Comparison of ENCODE assay signal across 3 cellular contexts in the genomic region with DNA sequence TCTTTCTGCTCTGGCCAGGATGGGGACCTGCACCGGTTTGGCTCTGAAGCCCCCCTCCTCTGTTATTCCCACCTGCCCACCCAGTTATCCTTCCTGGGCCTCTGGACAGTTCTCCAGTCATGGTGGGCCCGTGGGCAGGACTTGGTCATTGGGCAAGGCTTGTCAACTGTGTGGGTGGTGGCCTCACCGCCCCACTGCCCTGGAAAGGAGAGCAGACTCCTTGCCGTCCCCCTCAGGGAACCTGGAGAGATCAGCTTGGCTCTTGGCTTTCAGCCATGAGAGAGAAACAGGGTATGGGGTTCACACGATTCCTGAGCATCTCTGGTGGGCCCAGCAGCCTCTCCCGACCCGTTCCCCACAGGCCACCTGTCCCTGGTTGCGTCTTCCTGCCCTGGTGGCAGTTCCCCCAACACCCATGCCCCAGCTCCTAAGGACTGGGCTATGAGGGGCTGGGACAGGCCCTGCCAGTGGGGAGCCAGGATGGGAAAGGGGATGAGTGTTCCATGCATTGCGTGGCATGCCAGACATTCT.
TF ChIP-seq lines count a peak whose summit lies in the region.

No MANE protein-coding gene starts in this region.

TF ChIP-seq in SK-N-SH, 30 proteins besides CTCF, POLR2A, EP300 and RAD21:
- TF ChIP-seq SIN3A (IDR thresholded peaks at IDR 0.05; ENCODE audit: borderline replicate concordance, low read depth, low read length) (no peak), ZBTB33 (IDR thresholded peaks at IDR 0.05; ENCODE audit: borderline replicate concordance, low read depth) (no peak), ELF1 (IDR thresholded peaks at IDR 0.05) (no peak), MXI1 (IDR thresholded peaks at IDR 0.05; ENCODE audit: low read depth, low read length) (no peak), GATA2 (CRISPR knock-in tag; IDR thresholded peaks at IDR 0.05) (no peak), SMC3 (IDR thresholded peaks at IDR 0.05; ENCODE audit: low read depth, low read length) (no peak), IRF3 (IDR thresholded peaks at IDR 0.05; ENCODE audit: low read depth, low read length) (no peak), MEF2A (IDR thresholded peaks at IDR 0.05; ENCODE audit: borderline replicate concordance, low read depth) (no peak)

TF ChIP-seq in SK-N-SH treated with all-trans-retinoic acid at 6 μM for 48 hours, 23 proteins besides CTCF, POLR2A, EP300 and RAD21 (continues in another document):
- TF ChIP-seq ZNF8 (CRISPR knock-in tag; IDR thresholded peaks at IDR 0.05) (no peak), CREB5 (CRISPR knock-in tag; IDR thresholded peaks at IDR 0.05; ENCODE audit: low read depth) (no peak), SNAI2 (CRISPR knock-in tag; IDR thresholded peaks at IDR 0.05) (no peak), GLIS3 (CRISPR knock-in tag; IDR thresholded peaks at IDR 0.05) (no peak), ZNF565 (CRISPR knock-in tag; conservative IDR thresholded peaks at IDR 0.05; ENCODE audit: low read depth) (no peak), ISL1 (CRISPR knock-in tag; IDR thresholded peaks at IDR 0.05) (no peak), ESRRG (CRISPR knock-in tag; IDR thresholded peaks at IDR 0.05) (no peak), BACH2 (CRISPR knock-in tag; IDR thresholded peaks at IDR 0.05; ENCODE audit: borderline replicate concordance) (no peak), OSR1 (CRISPR knock-in tag; IDR thresholded peaks at IDR 0.05) (no peak), TOX (CRISPR knock-in tag; IDR thresholded peaks at IDR 0.05; ENCODE audit: borderline replicate concordance) (no peak), ZNF70 (CRISPR knock-in tag; IDR thresholded peaks at IDR 0.05) (no peak), CSDC2 (CRISPR knock-in tag; IDR thresholded peaks at IDR 0.05) (no peak)
- TF ChIP-seq, protein P1, sequence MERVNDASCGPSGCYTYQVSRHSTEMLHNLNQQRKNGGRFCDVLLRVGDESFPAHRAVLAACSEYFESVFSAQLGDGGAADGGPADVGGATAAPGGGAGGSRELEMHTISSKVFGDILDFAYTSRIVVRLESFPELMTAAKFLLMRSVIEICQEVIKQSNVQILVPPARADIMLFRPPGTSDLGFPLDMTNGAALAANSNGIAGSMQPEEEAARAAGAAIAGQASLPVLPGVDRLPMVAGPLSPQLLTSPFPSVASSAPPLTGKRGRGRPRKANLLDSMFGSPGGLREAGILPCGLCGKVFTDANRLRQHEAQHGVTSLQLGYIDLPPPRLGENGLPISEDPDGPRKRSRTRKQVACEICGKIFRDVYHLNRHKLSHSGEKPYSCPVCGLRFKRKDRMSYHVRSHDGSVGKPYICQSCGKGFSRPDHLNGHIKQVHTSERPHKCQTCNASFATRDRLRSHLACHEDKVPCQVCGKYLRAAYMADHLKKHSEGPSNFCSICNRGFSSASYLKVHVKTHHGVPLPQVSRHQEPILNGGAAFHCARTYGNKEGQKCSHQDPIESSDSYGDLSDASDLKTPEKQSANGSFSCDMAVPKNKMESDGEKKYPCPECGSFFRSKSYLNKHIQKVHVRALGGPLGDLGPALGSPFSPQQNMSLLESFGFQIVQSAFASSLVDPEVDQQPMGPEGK (CRISPR knock-in tag; IDR thresholded peaks at IDR 0.05; ENCODE audit: borderline replicate concordance): no peak
- TF ChIP-seq, protein P2, sequence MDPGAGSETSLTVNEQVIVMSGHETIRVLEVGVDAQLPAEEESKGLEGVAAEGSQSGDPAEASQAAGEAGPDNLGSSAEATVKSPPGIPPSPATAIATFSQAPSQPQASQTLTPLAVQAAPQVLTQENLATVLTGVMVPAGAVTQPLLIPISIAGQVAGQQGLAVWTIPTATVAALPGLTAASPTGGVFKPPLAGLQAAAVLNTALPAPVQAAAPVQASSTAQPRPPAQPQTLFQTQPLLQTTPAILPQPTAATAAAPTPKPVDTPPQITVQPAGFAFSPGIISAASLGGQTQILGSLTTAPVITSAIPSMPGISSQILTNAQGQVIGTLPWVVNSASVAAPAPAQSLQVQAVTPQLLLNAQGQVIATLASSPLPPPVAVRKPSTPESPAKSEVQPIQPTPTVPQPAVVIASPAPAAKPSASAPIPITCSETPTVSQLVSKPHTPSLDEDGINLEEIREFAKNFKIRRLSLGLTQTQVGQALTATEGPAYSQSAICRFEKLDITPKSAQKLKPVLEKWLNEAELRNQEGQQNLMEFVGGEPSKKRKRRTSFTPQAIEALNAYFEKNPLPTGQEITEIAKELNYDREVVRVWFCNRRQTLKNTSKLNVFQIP (CRISPR knock-in tag; IDR thresholded peaks at IDR 0.05; ENCODE audit: borderline replicate concordance, low read depth): no peak
- TF ChIP-seq, protein P3, sequence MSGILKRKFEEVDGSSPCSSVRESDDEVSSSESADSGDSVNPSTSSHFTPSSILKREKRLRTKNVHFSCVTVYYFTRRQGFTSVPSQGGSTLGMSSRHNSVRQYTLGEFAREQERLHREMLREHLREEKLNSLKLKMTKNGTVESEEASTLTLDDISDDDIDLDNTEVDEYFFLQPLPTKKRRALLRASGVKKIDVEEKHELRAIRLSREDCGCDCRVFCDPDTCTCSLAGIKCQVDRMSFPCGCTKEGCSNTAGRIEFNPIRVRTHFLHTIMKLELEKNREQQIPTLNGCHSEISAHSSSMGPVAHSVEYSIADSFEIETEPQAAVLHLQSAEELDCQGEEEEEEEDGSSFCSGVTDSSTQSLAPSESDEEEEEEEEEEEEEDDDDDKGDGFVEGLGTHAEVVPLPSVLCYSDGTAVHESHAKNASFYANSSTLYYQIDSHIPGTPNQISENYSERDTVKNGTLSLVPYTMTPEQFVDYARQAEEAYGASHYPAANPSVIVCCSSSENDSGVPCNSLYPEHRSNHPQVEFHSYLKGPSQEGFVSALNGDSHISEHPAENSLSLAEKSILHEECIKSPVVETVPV (CRISPR knock-in tag; IDR thresholded peaks at IDR 0.05): no peak

TF ChIP-seq in IMR-90, 13 proteins besides CTCF, POLR2A, EP300 and RAD21:
- no peak for TF ChIP-seq CHD1 (IDR thresholded peaks at IDR 0.05; ENCODE audit: low read depth, low read length)
- TF ChIP-seq MAZ (IDR thresholded peaks at IDR 0.05; ENCODE audit: borderline replicate concordance, low read depth, low read length): no peak
- TF ChIP-seq SMC3 (IDR thresholded peaks at IDR 0.05; ENCODE audit: low read depth, low read length): no peak
- no peak for TF ChIP-seq BHLHE40 (IDR thresholded peaks at IDR 0.05; ENCODE audit: low read depth, low read length)
- TF ChIP-seq ELK1 (IDR thresholded peaks at IDR 0.05; ENCODE audit: borderline replicate concordance, low read depth, low read length): no peak
- no peak for TF ChIP-seq MAFK (IDR thresholded peaks at IDR 0.05; ENCODE audit: low read depth, low read length)
- TF ChIP-seq RFX5 (IDR thresholded peaks at IDR 0.05; ENCODE audit: low read depth, low read length): no peak
- TF ChIP-seq CEBPB (IDR thresholded peaks at IDR 0.05; ENCODE audit: low read depth, low read length): no peak
- TF ChIP-seq NFE2L2 (IDR thresholded peaks at IDR 0.05; ENCODE audit: low read depth, low read length): no peak
- no peak for TF ChIP-seq RCOR1 (IDR thresholded peaks at IDR 0.05; ENCODE audit: insufficient replicate concordance, low read length)
- TF ChIP-seq USF2 (IDR thresholded peaks at IDR 0.05; ENCODE audit: low read depth, low read length): no peak
- no peak for TF ChIP-seq FOS (IDR thresholded peaks at IDR 0.05; ENCODE audit: low read depth, low read length)
- no peak for TF ChIP-seq MXI1 (IDR thresholded peaks at IDR 0.05; ENCODE audit: borderline replicate concordance, low read depth, low read length)
TF ChIP-seq in IMR-90: peak in this region for 0.
